Comparison of ENCODE assay signal across 16 cellular contexts in genomic region chr17:49753959-49754391, GRCh38. TPM values are rescaled to one million over a fixed set of nuclear protein-coding genes. Genes with fewer than 3 reads are reported as not detected.
A peak's percentile ranks its signal among the peaks of the same experiment; 100 is the strongest.
DNase-seq lines count a peak whose midpoint lies in the region; ATAC-seq, FAIRE-seq and TF ChIP-seq lines count a peak whose summit lies in the region.
"Had no signal": no experiment of that assay in that cellular context is flagged by ENCODE, and none has a peak within 500 bp of the region (broad histone marks: within the 10 kb centered on the region; RNA-seq: fewer than 3 reads in every experiment).

No MANE protein-coding gene starts in this region.

- no peak overlapping the region for H3K4me3 Mint-ChIP-seq in T-helper 17 cell
- H3K4me3 Mint-ChIP-seq: stimulated activated naive B cell treated with anti-CD40 and anti-IgM and Interleukin-4, amounts not matched to agents 10 μg/mL and 1 μg/mL and 100 μg/mL, for 72 hours had no signal

- TF ChIP-seq RAD21 in HepG2 (CRISPR knock-in tag; IDR thresholded peaks at IDR 0.05): no peak

- TF ChIP-seq POLR2A in right lobe of liver (IDR thresholded peaks at IDR 0.05) (no peak), HepG2 (IDR thresholded peaks at IDR 0.05; ENCODE audit: insufficient read depth in 1 of 2, low read depth in 2 of 2, low read length in 2 of 2) (no peak), heart left ventricle (IDR thresholded peaks at IDR 0.05) (no peak), uterus (IDR thresholded peaks at IDR 0.05) (no peak), transverse colon (IDR thresholded peaks at IDR 0.05) (no peak)

- TF ChIP-seq EP300 in HepG2 (IDR thresholded peaks at IDR 0.05; ENCODE audit: low read depth in 2 of 2, low read length in 2 of 2): no peak
- no peak for TF ChIP-seq EP300 in HepG2 (CRISPR knock-in tag; IDR thresholded peaks at IDR 0.05; ENCODE audit: borderline replicate concordance)
- TF ChIP-seq EP300 in transverse colon (IDR thresholded peaks at IDR 0.05; ENCODE audit: low read depth): no peak

- peaks cover 54% of the 10 kb centered on the region for H3K4me1 Mint-ChIP-seq in T-helper 17 cell

- DNase-seq in right lobe of liver: no peak
- no peak for DNase-seq in HepG2 (ENCODE audit: low spot score)
- DNase-seq in T-helper 17 cell: no peak
- DNase-seq in heart left ventricle: peak in 3 of 5 donors; percentile 41 to 84 (median 72)
- peak; percentile 57 to 68 for DNase-seq in uterus
- no peak for DNase-seq in NCI-H2196 (lab: John Stamatoyannopoulos, UW; ENCODE audit: unreplicated experiment)
- DNase-seq in hypothalamus (lab: John Stamatoyannopoulos, UW): no peak
- DNase-seq in transverse colon: no peak
- DNase-seq: AML-193; effector CD8-positive, alpha-beta T cell; EL; kidney glomerular epithelial cell; NCI-H2029 treated with DMSO at 0.1 percent for 48 hours; stimulated activated CD4-positive, alpha-beta T cell treated with anti-CD3 and anti-CD28 coated beads, Interleukin-4, amount 100 ng/mL, for 24 hours; stimulated activated naive B cell treated with anti-CD40 and anti-IgM and Interleukin-4, amounts not matched to agents 10 μg/mL and 1 μg/mL and 100 μg/mL, for 72 hours had no signal

- H4K20me1 ChIP-seq in HepG2 (ENCODE audit: insufficient read depth, low read length): no peaks in the 10 kb centered on the region

- POLR2A ChIA-PET in HepG2 (lab: Yijun Ruan, JAX): interaction anchor here (2.7 kb wide), 1 partner anchor 10 kb away, joined by 17 read pairs; the partner anchor contains the start of gene FAM117A

- H3K4me2 ChIP-seq in HepG2 (ENCODE audit: low read depth, low read length): no peak overlapping the region

- peak in 3 of 4 donors; percentile 36 to 56 (median 48) for ATAC-seq in right lobe of liver
- ATAC-seq in HepG2: no peak
- no peak for ATAC-seq in T-helper 17 cell
- peak; percentile 24 to 88 (median 72) for ATAC-seq in heart left ventricle
- ATAC-seq: stimulated activated naive B cell treated with anti-CD40 and anti-IgM and Interleukin-4, amounts not matched to agents 10 μg/mL and 1 μg/mL and 100 μg/mL, for 72 hours had no signal

- no peaks in the 10 kb centered on the region for H3K9me3 ChIP-seq in right lobe of liver
- no peaks in the 10 kb centered on the region for H3K9me3 ChIP-seq in HepG2 (ENCODE audit: low read length)
- H3K9me3 ChIP-seq in T-helper 17 cell (ENCODE audit: control insufficient read depth, low read length, poor library complexity, severe bottlenecking): no peaks in the 10 kb centered on the region
- no peaks in the 10 kb centered on the region for H3K9me3 ChIP-seq in heart left ventricle
- H3K9me3 ChIP-seq in uterus: no peaks in the 10 kb centered on the region
- H3K9me3 ChIP-seq in transverse colon: no peaks in the 10 kb centered on the region

- H3K36me3 ChIP-seq in right lobe of liver: no peaks in the 10 kb centered on the region
- H3K36me3 ChIP-seq in HepG2 (replicated peaks in 1 of 2; ENCODE audit: control insufficient read depth in 1 of 2, insufficient read depth in 2 of 2, low read length in 2 of 2): peaks cover 8 to 10% of the 10 kb centered on the region in 2 experiments; a peak in 4 of 5 replicates
- H3K36me3 ChIP-seq in heart left ventricle: peaks cover 0 to 11% (median 0%) of the 10 kb centered on the region in 9 donors
- H3K36me3 ChIP-seq in uterus: no peaks in the 10 kb centered on the region
- H3K36me3 ChIP-seq in transverse colon: no peaks in the 10 kb centered on the region

- H3K79me2 ChIP-seq in HepG2 (ENCODE audit: insufficient read depth, low read length): peaks cover 4% of the 10 kb centered on the region

- no peak overlapping the region for H2AFZ ChIP-seq in HepG2 (ENCODE audit: low read length)

- H3K4me1 ChIP-seq in right lobe of liver: peaks cover 0 to 3% (median 0%) of the 10 kb centered on the region in 4 donors
- peaks cover 3% of the 10 kb centered on the region; the same call in 1 of the 2 replicates for H3K4me1 ChIP-seq in HepG2 (ENCODE audit: insufficient read depth, low read length)
- peaks cover 0 to 67% (median 34%) of the 10 kb centered on the region in 12 donors for H3K4me1 ChIP-seq in heart left ventricle
- no peaks in the 10 kb centered on the region for H3K4me1 ChIP-seq in uterus
- peaks cover 0 to 24% (median 0%) of the 10 kb centered on the region in 4 donors for H3K4me1 ChIP-seq in transverse colon

- WGBS in right lobe of liver (ENCODE audit: insufficient coverage, low coverage, low lambda C conversion rate, missing lambda C conversion rate): 80% methylated on average over 8 of the region's 8 CpGs
- 95% methylated on average over 8 of the region's 8 CpGs for WGBS in HepG2 (ENCODE audit: low lambda C conversion rate)
- WGBS in heart left ventricle, 4 donors: 44 to 57% (median 52%) methylated on average over 8 of the region's 8 CpGs
- 69 to 92% methylated on average over 3 to 8 of the region's 8 CpGs for WGBS in transverse colon (ENCODE audit: low coverage in 1 of 2), 2 donors

- peak overlapping the region; percentile 90 for H3K27ac Mint-ChIP-seq in T-helper 17 cell

- TF ChIP-seq CTCF in right lobe of liver (IDR thresholded peaks at IDR 0.05) (no peak), HepG2 (CRISPR knock-in tag; IDR thresholded peaks at IDR 0.05) (no peak), heart left ventricle (IDR thresholded peaks at IDR 0.05) (no peak), uterus (IDR thresholded peaks at IDR 0.05) (no peak), transverse colon (IDR thresholded peaks at IDR 0.05) (no peak)

- CTCF ChIA-PET in HepG2 (lab: Yijun Ruan, JAX; ENCODE audit: low intra/inter-chr PET ratio, low total read pairs): no interaction called here

- H3K36me3 Mint-ChIP-seq in T-helper 17 cell (ENCODE audit: low read depth): peaks cover 5% of the 10 kb centered on the region

- H3K9ac ChIP-seq in HepG2 (ENCODE audit: insufficient read depth, low read depth, low read length): no peak overlapping the region

- H3K27me3 Mint-ChIP-seq in T-helper 17 cell: no peaks in the 10 kb centered on the region
- H3K27me3 Mint-ChIP-seq: IgD-negative memory B cell; stimulated activated naive B cell treated with anti-CD40 and anti-IgM and Interleukin-4, amounts not matched to agents 10 μg/mL and 1 μg/mL and 100 μg/mL, for 72 hours had no signal

- no TSS peak for BruUV-seq in HepG2 (replicated peaks; lab: Mats Ljungman, UMichigan)

- H3K27ac ChIP-seq in right lobe of liver: no peak overlapping the region
- H3K27ac ChIP-seq in HepG2 (ENCODE audit: extremely low read length, insufficient read depth, low read length): no peak overlapping the region
- H3K27ac ChIP-seq in heart left ventricle: peak overlapping the region in 5 of 12 donors; percentile 8 to 73 (median 37)
- H3K27ac ChIP-seq in uterus: peak overlapping the region in 1 of 2 donors; percentile 28
- no peak overlapping the region for H3K27ac ChIP-seq in transverse colon

- intact Hi-C loops in right lobe of liver (cut with DNase I) (no loop called here), HepG2 (cut with micrococcal nuclease; ENCODE audit: unreplicated experiment) (no loop called here), heart left ventricle (cut with DNase I) (no loop called here), uterus (cut with DNase I; ENCODE audit: low total_unique reads) (no loop called here), transverse colon (cut with DNase I; ENCODE audit: low total_unique reads) (no loop called here)

- H3K27me3 ChIP-seq in right lobe of liver (no peaks in the 10 kb centered on the region), HepG2 (ENCODE audit: control insufficient read depth in 1 of 2, insufficient read depth in 2 of 2, low read length in 2 of 2) (no peaks in the 10 kb centered on the region), heart left ventricle (no peaks in the 10 kb centered on the region), uterus (no peaks in the 10 kb centered on the region), transverse colon (no peaks in the 10 kb centered on the region)

- H3K4me3 ChIP-seq in right lobe of liver (no peak overlapping the region), HepG2 (replicated peaks in 1 of 3; ENCODE audit: insufficient read depth in 1 of 3, low read depth in 2 of 3, low read length in 3 of 3) (no peak overlapping the region), heart left ventricle (no peak overlapping the region), uterus (no peak overlapping the region), transverse colon (no peak overlapping the region)

- in situ Hi-C loops in HepG2 (cut with HindIII; ENCODE audit: extremely low pct_ligation_motif_present, low pct_unique_long_range_greater_than_20kb) (no loop called here), transverse colon (cut with MboI; ENCODE audit: low pct_ligation_motif_present in 1 of 4, low pct_unique_long_range_greater_than_20kb in 1 of 4, low sequenced_read_pairs in 3 of 4) (no loop called here)

- FAIRE-seq in HepG2 (lab: Jason Lieb, UNC): no peak

RNA-seq across cellular contexts. Expression of gene FAM117A, which starts 10.0 kb away (rescaled TPM):
- total RNA-seq in right lobe of liver (1 to 10 TPM; 4.4 to 7.3 (median 5.9) TPM), HepG2 (2016; rRNA removed; fragmentation: Illumina TruSeq; extraction: Trizol) (12.1 and 12.3 TPM in 2 replicates), T-helper 17 cell (10 to 100 TPM; 58.9 to 68.6 TPM), heart left ventricle (10 to 100 TPM in 6 of 9 donors, 1 to 10 TPM in 3; 5.9 to 18.5 (median 14.9) TPM), uterus (10 to 100 TPM in 3 of 4 donors, 1 to 10 TPM in 1; 2.6 to 40.2 (median 19.5) TPM), transverse colon (10 to 100 TPM in 2 of 4 donors, 1 to 10 TPM in 2; 8.6 to 14.6 (median 10.7) TPM)
- 10.9 and 12.0 TPM in 2 replicates for total RNA-seq in HepG2 (2016; cell fraction: cytosol; rRNA removed; fragmentation: Illumina TruSeq; extraction: Trizol; ENCODE audit: low read depth)
- total RNA-seq in HepG2 (2016; cell fraction: insoluble cytoplasmic fraction; rRNA removed; fragmentation: Illumina TruSeq; extraction: Trizol): 9.9 and 12.6 TPM in 2 replicates
- 21.3 and 21.9 TPM in 2 replicates for total RNA-seq in HepG2 (2016; cell fraction: membrane; rRNA removed; fragmentation: Illumina TruSeq; extraction: Trizol)
- total RNA-seq in HepG2 (2016; cell fraction: nucleus; rRNA removed; fragmentation: Illumina TruSeq; extraction: Trizol): 8.1 and 8.9 TPM in 2 replicates
- polyA plus RNA-seq in HepG2 (2011; rRNA removed) (19.8 and 22.0 TPM in 2 replicates), heart left ventricle (1 to 10 TPM; 5.2 to 7.1 TPM)
- polyA plus RNA-seq in HepG2 (2011; cell fraction: cytosol; rRNA removed): 11.4 and 15.9 TPM in 2 replicates
- polyA plus RNA-seq in HepG2 (2011; cell fraction: nucleus; rRNA removed): 17.2 and 20.5 TPM in 2 replicates
- polyA plus RNA-seq in HepG2 (2012): 11.3 and 12.2 TPM in 2 replicates
- polyA plus RNA-seq in HepG2 (2016; cell fraction: cytosol; fragmentation: Illumina TruSeq; extraction: Trizol; ENCODE audit: low read depth): 19.0 and 20.2 TPM in 2 replicates
- 19.2 and 23.6 TPM in 2 replicates for polyA plus RNA-seq in HepG2 (2016; cell fraction: insoluble cytoplasmic fraction; fragmentation: Illumina TruSeq; extraction: Trizol; ENCODE audit: low read depth)
- polyA plus RNA-seq in HepG2 (2016; cell fraction: membrane; fragmentation: Illumina TruSeq; extraction: Trizol; ENCODE audit: low read depth): 28.9 and 33.3 TPM in 2 replicates
- polyA plus RNA-seq in HepG2 (2016; cell fraction: nucleus; fragmentation: Illumina TruSeq; extraction: Trizol; ENCODE audit: insufficient read depth, low read depth): 20.1 and 22.1 TPM in 2 replicates
- polyA minus RNA-seq in HepG2 (2011; rRNA and poly(A)+ RNA removed; ENCODE audit: low replicate concordance): 32.1 TPM in 1 of 2 replicates, not detected in the other
- 6.7 and 8.0 TPM in 2 replicates for polyA minus RNA-seq in HepG2 (2011; cell fraction: cytosol; rRNA and poly(A)+ RNA removed)
- polyA minus RNA-seq in HepG2 (2011; cell fraction: nucleus; rRNA and poly(A)+ RNA removed): 7.9 and 8.7 TPM in 2 replicates

RNA-seq across cellular contexts. Expression of gene KAT7, which starts 34.5 kb away (rescaled TPM):
- 10 to 100 TPM; 10.8 to 21.3 (median 15.2) TPM for total RNA-seq in right lobe of liver
- 39.2 and 43.8 TPM in 2 replicates for total RNA-seq in HepG2 (2016; rRNA removed; fragmentation: Illumina TruSeq; extraction: Trizol)
- 7.5 and 9.1 TPM in 2 replicates for total RNA-seq in HepG2 (2016; cell fraction: cytosol; rRNA removed; fragmentation: Illumina TruSeq; extraction: Trizol; ENCODE audit: low read depth)
- 38.8 and 41.1 TPM in 2 replicates for total RNA-seq in HepG2 (2016; cell fraction: insoluble cytoplasmic fraction; rRNA removed; fragmentation: Illumina TruSeq; extraction: Trizol)
- total RNA-seq in HepG2 (2016; cell fraction: membrane; rRNA removed; fragmentation: Illumina TruSeq; extraction: Trizol): 14.7 and 17.3 TPM in 2 replicates
- 47.4 and 58.4 TPM in 2 replicates for total RNA-seq in HepG2 (2016; cell fraction: nucleus; rRNA removed; fragmentation: Illumina TruSeq; extraction: Trizol)
- polyA plus RNA-seq in HepG2 (2011; rRNA removed): 17.2 and 21.2 TPM in 2 replicates
- polyA plus RNA-seq in HepG2 (2011; cell fraction: cytosol; rRNA removed): 11.2 and 13.2 TPM in 2 replicates
- polyA plus RNA-seq in HepG2 (2011; cell fraction: nucleus; rRNA removed): 21.2 and 24.5 TPM in 2 replicates
- polyA plus RNA-seq in HepG2 (2012): 16.5 and 22.9 TPM in 2 replicates
- 1.2 and 1.6 TPM in 2 replicates for polyA plus RNA-seq in HepG2 (2016; cell fraction: cytosol; fragmentation: Illumina TruSeq; extraction: Trizol; ENCODE audit: low read depth)
- 35.8 and 38.8 TPM in 2 replicates for polyA plus RNA-seq in HepG2 (2016; cell fraction: insoluble cytoplasmic fraction; fragmentation: Illumina TruSeq; extraction: Trizol; ENCODE audit: low read depth)
- 5.3 and 5.7 TPM in 2 replicates for polyA plus RNA-seq in HepG2 (2016; cell fraction: membrane; fragmentation: Illumina TruSeq; extraction: Trizol; ENCODE audit: low read depth)
- 32.7 and 33.9 TPM in 2 replicates for polyA plus RNA-seq in HepG2 (2016; cell fraction: nucleus; fragmentation: Illumina TruSeq; extraction: Trizol; ENCODE audit: insufficient read depth, low read depth)
- polyA minus RNA-seq in HepG2 (2011; rRNA and poly(A)+ RNA removed; ENCODE audit: low replicate concordance): 35.4 and 40.6 TPM in 2 replicates
- 20.4 and 21.7 TPM in 2 replicates for polyA minus RNA-seq in HepG2 (2011; cell fraction: cytosol; rRNA and poly(A)+ RNA removed)
- 84.9 and 89.1 TPM in 2 replicates for polyA minus RNA-seq in HepG2 (2011; cell fraction: nucleus; rRNA and poly(A)+ RNA removed)
- 100 to 1,000 TPM; 191 to 201 TPM for total RNA-seq in T-helper 17 cell
- 10 to 100 TPM; 34.3 to 80.9 (median 56.0) TPM for total RNA-seq in heart left ventricle
- 10 to 100 TPM; 10.1 to 27.3 TPM for polyA plus RNA-seq in heart left ventricle
- 100 to 1,000 TPM in 1 of 4 donors, 10 to 100 TPM in 3; 16.8 to 117 (median 40.8) TPM for total RNA-seq in uterus
- 10 to 100 TPM; 21.3 to 54.2 (median 32.8) TPM for total RNA-seq in transverse colon

RNA-seq across cellular contexts. Expression of gene SLC35B1, which starts 46.2 kb away (rescaled TPM):
- 10 to 100 TPM; 31.7 to 80.0 (median 56.9) TPM for total RNA-seq in right lobe of liver
- 67.0 and 113 TPM in 2 replicates for total RNA-seq in HepG2 (2016; rRNA removed; fragmentation: Illumina TruSeq; extraction: Trizol)
- total RNA-seq in HepG2 (2016; cell fraction: cytosol; rRNA removed; fragmentation: Illumina TruSeq; extraction: Trizol; ENCODE audit: low read depth): 128 and 146 TPM in 2 replicates
- total RNA-seq in HepG2 (2016; cell fraction: insoluble cytoplasmic fraction; rRNA removed; fragmentation: Illumina TruSeq; extraction: Trizol): 68.0 and 117 TPM in 2 replicates
- 115 and 123 TPM in 2 replicates for total RNA-seq in HepG2 (2016; cell fraction: membrane; rRNA removed; fragmentation: Illumina TruSeq; extraction: Trizol)
- 105 and 117 TPM in 2 replicates for total RNA-seq in HepG2 (2016; cell fraction: nucleus; rRNA removed; fragmentation: Illumina TruSeq; extraction: Trizol)
- 83.6 and 99.6 TPM in 2 replicates for polyA plus RNA-seq in HepG2 (2011; rRNA removed)
- 70.6 and 97.9 TPM in 2 replicates for polyA plus RNA-seq in HepG2 (2011; cell fraction: cytosol; rRNA removed)
- 79.1 and 84.2 TPM in 2 replicates for polyA plus RNA-seq in HepG2 (2011; cell fraction: nucleus; rRNA removed)
- 60.8 and 61.5 TPM in 2 replicates for polyA plus RNA-seq in HepG2 (2012)
- 123 and 149 TPM in 2 replicates for polyA plus RNA-seq in HepG2 (2016; cell fraction: cytosol; fragmentation: Illumina TruSeq; extraction: Trizol; ENCODE audit: low read depth)
- polyA plus RNA-seq in HepG2 (2016; cell fraction: insoluble cytoplasmic fraction; fragmentation: Illumina TruSeq; extraction: Trizol; ENCODE audit: low read depth): 70.3 and 81.2 TPM in 2 replicates
- polyA plus RNA-seq in HepG2 (2016; cell fraction: membrane; fragmentation: Illumina TruSeq; extraction: Trizol; ENCODE audit: low read depth): 114 and 119 TPM in 2 replicates
- 186 and 193 TPM in 2 replicates for polyA plus RNA-seq in HepG2 (2016; cell fraction: nucleus; fragmentation: Illumina TruSeq; extraction: Trizol; ENCODE audit: insufficient read depth, low read depth)
- 81.3 and 114 TPM in 2 replicates for polyA minus RNA-seq in HepG2 (2011; rRNA and poly(A)+ RNA removed; ENCODE audit: low replicate concordance)
- polyA minus RNA-seq in HepG2 (2011; cell fraction: cytosol; rRNA and poly(A)+ RNA removed): 27.6 and 41.2 TPM in 2 replicates
- 67.3 and 71.3 TPM in 2 replicates for polyA minus RNA-seq in HepG2 (2011; cell fraction: nucleus; rRNA and poly(A)+ RNA removed)
- total RNA-seq in T-helper 17 cell: 10 to 100 TPM; 63.8 to 66.8 TPM
- total RNA-seq in heart left ventricle: 10 to 100 TPM; 61.0 to 93.4 (median 66.2) TPM
- 100 to 1,000 TPM in 1 of 2 donors, 10 to 100 TPM in 1; 50.3 to 137 TPM for polyA plus RNA-seq in heart left ventricle
- 10 to 100 TPM; 23.6 to 49.1 (median 36.3) TPM for total RNA-seq in uterus
- total RNA-seq in transverse colon: 10 to 100 TPM; 23.5 to 73.3 (median 56.2) TPM

Comparison
In these comparisons a context has a peak if more than half of its experiments do, and no peak if none do; other contexts are left out.
1. ATAC-seq: peak in right lobe of liver (3 of 4) and heart left ventricle (4 of 4); none in HepG2 (single experiment) and T-helper 17 cell (single experiment).
2. DNase-seq: peak in heart left ventricle (3 of 5) and uterus (2 of 2); none in right lobe of liver (0 of 3), HepG2 (single experiment), T-helper 17 cell (0 of 3), NCI-H2196 (single experiment), hypothalamus (0 of 51) and transverse colon (single experiment).